14 cellular contexts compared by ENCODE assay signal in the genomic region with DNA sequence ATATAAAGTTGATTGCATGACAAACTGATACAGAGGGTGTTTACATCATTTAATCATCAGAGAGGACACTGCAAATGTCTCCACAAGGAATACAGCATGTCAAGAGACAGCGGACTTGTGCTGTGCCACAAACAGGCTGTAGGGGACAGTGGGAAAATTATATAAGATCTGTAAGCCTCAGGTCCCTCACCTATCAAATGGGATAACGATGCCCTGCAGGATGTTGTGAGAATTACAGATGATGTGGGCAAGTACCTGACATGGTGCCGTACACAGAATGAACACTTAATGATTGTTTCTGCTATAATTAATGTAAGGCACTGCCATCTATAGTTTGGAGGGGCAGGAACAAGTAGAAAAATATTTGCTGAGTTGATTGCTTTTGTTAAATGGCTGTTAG.
DNase-seq lines count a peak whose midpoint lies in the region; ATAC-seq, FAIRE-seq and TF ChIP-seq lines count a peak whose summit lies in the region.
"Had no signal": no experiment of that assay in that cellular context is flagged by ENCODE, and none has a peak within 500 bp of the region (broad histone marks: within the 10 kb centered on the region; RNA-seq: fewer than 3 reads in every experiment).

No MANE protein-coding gene starts in this region.

- H3K9ac ChIP-seq in MM.1S (ENCODE audit: low read length), result no peak overlapping the region
- no peak overlapping the region for H3K9ac ChIP-seq in GM12878 (ENCODE audit: control insufficient read depth, insufficient read depth, low read length)
- H3K9ac ChIP-seq in neural progenitor cell, result no peak overlapping the region

- DNase-seq in DMS153 treated with DMSO at 0.1 percent for 48 hours (lab: John Stamatoyannopoulos, UW; ENCODE audit: unreplicated experiment) (peak; percentile 8), MM.1S (no peak), GM12878 (ENCODE audit: low read depth, low spot score) (no peak), neural progenitor cell (ENCODE audit: low spot score) (no peak), HFFc6 (no peak), LoVo (ENCODE audit: low spot score) (no peak), NCI-H446 (lab: John Stamatoyannopoulos, UW) (no peak)
- no peak for DNase-seq in activated naive CD8-positive, alpha-beta T cell treated with anti-CD3 and anti-CD28 coated beads, Interleukin-2, amount 50 U/mL, for 24 hours
- DNase-seq: activated B cell treated with CpG ODN at 0.5 μM for 24 hours, NCI-H2081 treated with DMSO at 0.1 percent for 48 hours had no signal

- intact Hi-C loops in GM12878 (cut with micrococcal nuclease; ENCODE audit: unreplicated experiment), result loop anchor here (1.0 kb wide), 1 partner anchor 248 kb away; no protein-coding TSS in a partner anchor

- SMC1A ChIA-PET in GM12878 (lab: Charles Lee; ENCODE audit: uncharacterized antibody, unreplicated experiment), result no interaction called here

- TF ChIP-seq EP300 in GM12878 (IDR thresholded peaks at IDR 0.05; ENCODE audit: borderline replicate concordance in 1 of 2, control insufficient read depth in 1 of 2, low read depth in 2 of 2, low read length in 2 of 2), result no peak

- RAD21 ChIA-PET in GM12878 (lab: Charles Lee; ENCODE audit: unreplicated experiment), result no interaction called here

- no peaks in the 10 kb centered on the region for H3K9me2 ChIP-seq in MM.1S (replicated peaks; ENCODE audit: insufficient read depth, low read length)

- H3K4me1 ChIP-seq in MM.1S (ENCODE audit: low read length) (peaks cover 34% of the 10 kb centered on the region), GM12878 (ENCODE audit: control insufficient read depth, insufficient read depth, low read length) (peaks cover 7% of the 10 kb centered on the region), neural progenitor cell (peaks cover 21% of the 10 kb centered on the region)
- H3K4me1 ChIP-seq: esophagus muscularis mucosa had no signal

- in situ Hi-C loops in GM12878 (cut with MboI), result no loop called here

- no peaks in the 10 kb centered on the region for H3K27me3 ChIP-seq in MM.1S (replicated peaks; ENCODE audit: insufficient read depth, low read length)
- no peaks in the 10 kb centered on the region for H3K27me3 ChIP-seq in GM12878 (replicated peaks in 1 of 2; ENCODE audit: control insufficient read depth in 2 of 2, insufficient read depth in 2 of 2, low read length in 1 of 2)
- no peaks in the 10 kb centered on the region for H3K27me3 ChIP-seq in neural progenitor cell
- H3K27me3 ChIP-seq: esophagus muscularis mucosa, SJCRH30 had no signal

- H4K20me1 ChIP-seq in MM.1S (ENCODE audit: insufficient read depth, low read length) (no peaks in the 10 kb centered on the region), GM12878 (ENCODE audit: control insufficient read depth, insufficient read depth) (no peaks in the 10 kb centered on the region), neural progenitor cell (ENCODE audit: low read depth) (no peaks in the 10 kb centered on the region)

- H3K9me3 Mint-ChIP-seq in neural progenitor cell (no peaks in the 10 kb centered on the region), HFFc6 (no peaks in the 10 kb centered on the region)
- no peaks in the 10 kb centered on the region for H3K9me3 Mint-ChIP-seq in activated naive CD8-positive, alpha-beta T cell treated with anti-CD3 and anti-CD28 coated beads, Interleukin-2, amount 50 U/mL, for 24 hours
- H3K9me3 Mint-ChIP-seq: activated B cell treated with CpG ODN at 0.5 μM for 24 hours; activated T-helper 17 cell treated with anti-CD3 and anti-CD28 coated beads, Interleukin-2, amount 50 U/mL, for 72 hours had no signal

- H3K27ac ChIP-seq in MM.1S (ENCODE audit: low read length) (peak overlapping the region; percentile 47; the same call in 1 of the 2 replicates), GM12878 (ENCODE audit: control insufficient read depth, insufficient read depth) (no peak overlapping the region), neural progenitor cell (no peak overlapping the region)
- H3K27ac ChIP-seq: cardiac muscle cell, esophagus muscularis mucosa, SJCRH30 had no signal

- no peak overlapping the region for H2AFZ ChIP-seq in MM.1S (ENCODE audit: low read length)
- no peak overlapping the region for H2AFZ ChIP-seq in GM12878 (ENCODE audit: control insufficient read depth, low read depth, low read length)
- no peak overlapping the region for H2AFZ ChIP-seq in neural progenitor cell (replicated peaks)

- H3K27ac Mint-ChIP-seq in neural progenitor cell, result no peak overlapping the region
- H3K27ac Mint-ChIP-seq in HFFc6, result no peak overlapping the region
- no peak overlapping the region for H3K27ac Mint-ChIP-seq in activated naive CD8-positive, alpha-beta T cell treated with anti-CD3 and anti-CD28 coated beads, Interleukin-2, amount 50 U/mL, for 24 hours
- H3K27ac Mint-ChIP-seq: activated B cell treated with CpG ODN at 0.5 μM for 24 hours; activated T-helper 17 cell treated with anti-CD3 and anti-CD28 coated beads, Interleukin-2, amount 50 U/mL, for 72 hours had no signal

- no peak for TF ChIP-seq POLR2A in GM12878 (IDR thresholded peaks at IDR 0.05; ENCODE audit: low read depth, low read length)

- no peak overlapping the region for H3K4me3 Mint-ChIP-seq in neural progenitor cell
- H3K4me3 Mint-ChIP-seq in HFFc6, result no peak overlapping the region
- H3K4me3 Mint-ChIP-seq in activated naive CD8-positive, alpha-beta T cell treated with anti-CD3 and anti-CD28 coated beads, Interleukin-2, amount 50 U/mL, for 24 hours, result no peak overlapping the region
- H3K4me3 Mint-ChIP-seq: activated B cell treated with CpG ODN at 0.5 μM for 24 hours; activated T-helper 17 cell treated with anti-CD3 and anti-CD28 coated beads, Interleukin-2, amount 50 U/mL, for 72 hours had no signal

- no peaks in the 10 kb centered on the region for H3K27me3 Mint-ChIP-seq in neural progenitor cell (ENCODE audit: insufficient read depth, low read depth)
- no peaks in the 10 kb centered on the region for H3K27me3 Mint-ChIP-seq in HFFc6 (ENCODE audit: insufficient read depth)
- H3K27me3 Mint-ChIP-seq in activated naive CD8-positive, alpha-beta T cell treated with anti-CD3 and anti-CD28 coated beads, Interleukin-2, amount 50 U/mL, for 24 hours, result peaks cover 1% of the 10 kb centered on the region
- H3K27me3 Mint-ChIP-seq: activated B cell treated with CpG ODN at 0.5 μM for 24 hours; activated T-helper 17 cell treated with anti-CD3 and anti-CD28 coated beads, Interleukin-2, amount 50 U/mL, for 72 hours had no signal

- H3K4me3 ChIP-seq in MM.1S (ENCODE audit: low read length), result no peak overlapping the region
- H3K4me3 ChIP-seq in GM12878, result no peak overlapping the region
- H3K4me3 ChIP-seq in neural progenitor cell, result no peak overlapping the region
- H3K4me3 ChIP-seq: cardiac muscle cell, esophagus muscularis mucosa, SJCRH30 had no signal

- H3K36me3 ChIP-seq in MM.1S (replicated peaks; ENCODE audit: insufficient read depth, low read length), result no peaks in the 10 kb centered on the region
- H3K36me3 ChIP-seq in GM12878 (ENCODE audit: control insufficient read depth in 2 of 2, insufficient read depth in 2 of 2, low read length in 1 of 2), result no peaks in the 10 kb centered on the region
- no peaks in the 10 kb centered on the region for H3K36me3 ChIP-seq in neural progenitor cell
- H3K36me3 ChIP-seq: cardiac muscle cell, esophagus muscularis mucosa, SJCRH30 had no signal

- H3K36me3 Mint-ChIP-seq in neural progenitor cell (peaks cover 3% of the 10 kb centered on the region), HFFc6 (ENCODE audit: low read depth) (no peaks in the 10 kb centered on the region)
- no peaks in the 10 kb centered on the region for H3K36me3 Mint-ChIP-seq in activated naive CD8-positive, alpha-beta T cell treated with anti-CD3 and anti-CD28 coated beads, Interleukin-2, amount 50 U/mL, for 24 hours (ENCODE audit: low read depth)

- H3K4me1 Mint-ChIP-seq in neural progenitor cell (peaks cover 32% of the 10 kb centered on the region), HFFc6 (ENCODE audit: low read depth) (no peaks in the 10 kb centered on the region)
- peaks cover 11% of the 10 kb centered on the region for H3K4me1 Mint-ChIP-seq in activated naive CD8-positive, alpha-beta T cell treated with anti-CD3 and anti-CD28 coated beads, Interleukin-2, amount 50 U/mL, for 24 hours
- H3K4me1 Mint-ChIP-seq: activated B cell treated with CpG ODN at 0.5 μM for 24 hours had no signal

- no peak for FAIRE-seq in GM12878 (lab: Jason Lieb, UNC)

- CTCF ChIA-PET in GM12878 (lab: Yijun Ruan, JAX), result no interaction called here

- peaks cover 7% of the 10 kb centered on the region; the same call in 1 of the 2 replicates for H3K79me2 ChIP-seq in MM.1S (ENCODE audit: low read length)
- H3K79me2 ChIP-seq in GM12878 (ENCODE audit: control insufficient read depth, insufficient read depth, low read length), result no peaks in the 10 kb centered on the region
- no peaks in the 10 kb centered on the region for H3K79me2 ChIP-seq in neural progenitor cell (ENCODE audit: low read depth)

- no peak for ATAC-seq in GM12878
- ATAC-seq in activated naive CD8-positive, alpha-beta T cell treated with anti-CD3 and anti-CD28 coated beads, Interleukin-2, amount 50 U/mL, for 24 hours, result no peak

- no TSS peak for BruUV-seq in GM12878 (replicated peaks; lab: Mats Ljungman, UMichigan)

- H3F3A ChIP-seq in MM.1S (ENCODE audit: insufficient read depth, low read length) (0 out of 2 replicates have a peak, but pooled peaks cover 4% of the 10 kb centered on the region), neural progenitor cell (ENCODE audit: low read depth) (no peaks in the 10 kb centered on the region)

- 65% methylated on average over 3 of the region's 3 CpGs for WGBS in GM12878 (ENCODE audit: insufficient coverage, insufficient replicate concordance, low lambda C conversion rate, missing lambda C conversion rate)

- H3K4me2 ChIP-seq in MM.1S (ENCODE audit: low read depth, low read length), result no peak overlapping the region
- H3K4me2 ChIP-seq in GM12878 (ENCODE audit: control insufficient read depth, insufficient read depth), result no peak overlapping the region
- H3K4me2 ChIP-seq in neural progenitor cell, result no peak overlapping the region

- no peak for TF ChIP-seq RAD21 in GM12878 (IDR thresholded peaks at IDR 0.05; ENCODE audit: insufficient read depth, low read depth, low read length)

- TF ChIP-seq CTCF in MM.1S (IDR thresholded peaks at IDR 0.05; ENCODE audit: low read length), result no peak; the same call in 1 of the 2 replicates
- 0 out of 6 replicates have a peak, but pooled peaks of 2 of the 3 experiments have one; percentile 9 to 25 for TF ChIP-seq CTCF in GM12878 (IDR thresholded peaks at IDR 0.05 in 2 of 3, conservative IDR thresholded peaks at IDR 0.05 in 1 of 3; ENCODE audit: control insufficient read depth in 2 of 3, extremely low read depth in 1 of 3, insufficient read depth in 1 of 3, low read depth in 3 of 3, low read length in 3 of 3)
- peak; percentile 30 for TF ChIP-seq CTCF in neural progenitor cell (IDR thresholded peaks at IDR 0.05)
- TF ChIP-seq CTCF in HFFc6 (IDR thresholded peaks at IDR 0.05), result no peak

- H3K9me3 ChIP-seq in MM.1S (replicated peaks; ENCODE audit: insufficient read depth, low read length) (no peaks in the 10 kb centered on the region), GM12878 (replicated peaks; ENCODE audit: control insufficient read depth, insufficient read depth, low read length) (no peaks in the 10 kb centered on the region), neural progenitor cell (ENCODE audit: low read depth) (no peaks in the 10 kb centered on the region)
- H3K9me3 ChIP-seq: esophagus muscularis mucosa, SJCRH30 had no signal

- POLR2A ChIA-PET in GM12878 (lab: Charles Lee), result no interaction called here

TF ChIP-seq in GM12878, 131 proteins besides CTCF, POLR2A, EP300 and RAD21 (continues in another document):
- TF ChIP-seq STAT3 (IDR thresholded peaks at IDR 0.05; ENCODE audit: low read depth, low read length), result no peak

Comparison
In these comparisons a context has a peak if more than half of its experiments do, and no peak if none do; other contexts are left out.
1. CTCF ChIP-seq: peak in GM12878 (2 of 3) and neural progenitor cell (single experiment); none in MM.1S (single experiment) and HFFc6 (single experiment).